ENCODE assay signal across 1 cellular context in genomic region chr7:64849250-64849923, GRCh38.
TF ChIP-seq lines count a peak whose summit lies in the region.

No MANE protein-coding gene starts in this region.

TF ChIP-seq in HepG2, 621 proteins besides CTCF, POLR2A, EP300 and RAD21 (continued from another document):
- no peak for TF ChIP-seq ZC3H4 (CRISPR knock-in tag; IDR thresholded peaks at IDR 0.05; ENCODE audit: borderline replicate concordance)
